ENCODE assay signal across 8 cellular contexts in the genomic region with DNA sequence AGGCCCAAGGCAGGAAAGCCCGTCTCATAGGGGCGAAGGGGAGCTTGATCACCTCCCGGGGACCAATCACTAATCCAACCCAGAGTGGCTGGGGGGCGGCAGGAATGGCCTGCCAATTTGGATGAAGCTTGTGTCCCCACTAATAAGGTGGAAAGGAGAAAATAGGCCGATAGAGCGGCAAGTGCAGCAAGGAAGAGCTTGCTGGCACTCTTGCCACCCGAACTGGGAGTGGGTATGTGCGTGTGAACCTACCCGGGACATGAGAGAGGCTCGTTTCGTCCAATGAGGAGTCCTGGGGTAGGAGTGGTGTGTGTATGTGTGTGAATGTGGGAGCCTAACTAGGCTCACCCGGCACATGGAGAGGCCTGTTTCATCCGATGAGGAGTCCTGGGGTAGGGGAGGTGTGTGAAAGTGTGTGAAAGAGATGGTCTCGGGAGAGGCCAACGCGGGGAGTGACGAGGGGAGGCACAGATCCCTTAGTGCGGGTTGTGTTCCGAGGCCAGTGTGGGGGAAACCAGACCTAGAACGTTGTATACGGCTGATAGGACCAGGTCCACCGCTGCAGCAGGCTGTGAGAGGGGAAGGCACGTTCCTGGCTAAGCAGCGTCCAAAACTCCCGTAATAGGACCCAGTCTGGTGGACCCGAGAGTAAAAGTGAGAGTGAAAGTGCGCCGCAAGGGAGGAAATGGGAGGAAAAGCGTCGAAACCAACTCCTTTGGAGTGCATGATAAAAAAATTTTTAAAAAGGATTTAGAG. TPM values are rescaled to one million over a fixed set of nuclear protein-coding genes. Genes with fewer than 3 reads are reported as not detected.
DNase-seq lines count a peak whose midpoint lies in the region; ATAC-seq and TF ChIP-seq lines count a peak whose summit lies in the region.

No MANE protein-coding gene starts in this region.

- peak overlapping the region; percentile 75 for H3K4me2 ChIP-seq in mammary epithelial cell (ENCODE audit: insufficient read depth, low read depth, low read length)

- peaks cover 39% of the 10 kb centered on the region for H3K4me1 ChIP-seq in mammary epithelial cell (ENCODE audit: insufficient read depth, low read length)

- no peaks in the 10 kb centered on the region for H3K79me2 ChIP-seq in mammary epithelial cell (ENCODE audit: insufficient read depth, low read length)

- CTCF ChIA-PET in mammary epithelial cell (lab: Charles Lee; ENCODE audit: low non-redundant PET): no interaction called here

- peak overlapping the region; percentile 72 for H3K9ac ChIP-seq in mammary epithelial cell (ENCODE audit: insufficient read depth, low read length)

- H3K27ac ChIP-seq in mammary epithelial cell (ENCODE audit: insufficient read depth, low read depth, low read length): peak overlapping the region; percentile 60

- no peaks in the 10 kb centered on the region for H3K27me3 ChIP-seq in mammary epithelial cell (ENCODE audit: insufficient read depth, low read length)

- H4K20me1 ChIP-seq in mammary epithelial cell (ENCODE audit: insufficient read depth, low read length): no peaks in the 10 kb centered on the region

- H2AFZ ChIP-seq in mammary epithelial cell (ENCODE audit: low read depth, low read length): peak overlapping the region; percentile 90

- no peak for ATAC-seq in HG02852 (IDR thresholded peaks at IDR 0.05; ENCODE audit: unreplicated experiment)

- dilution Hi-C loops in mammary epithelial cell (cut with HindIII; ENCODE audit: low sequenced_read_pairs): no loop called here

- TF ChIP-seq CTCF in mammary epithelial cell (conservative IDR thresholded peaks at IDR 0.05 in 1 of 2, IDR thresholded peaks at IDR 0.05 in 1 of 2; ENCODE audit: extremely low read depth in 1 of 2, insufficient read depth in 1 of 2, low read depth in 1 of 2, low read length in 2 of 2): no peak

- in situ Hi-C loops in mammary epithelial cell (cut with MboI; ENCODE audit: low sequenced_read_pairs in 2 of 2): no loop called here

- no peaks in the 10 kb centered on the region for H3K9me3 ChIP-seq in mammary epithelial cell (replicated peaks; ENCODE audit: insufficient read depth, low read length)

- intact Hi-C loops in mammary epithelial cell (cut with micrococcal nuclease): loop anchor here (1.0 kb wide), 2 partner anchors 25 to 55 kb away; partner anchors contain the start of genes HADHA and HADHB

- H3K4me3 ChIP-seq in mammary epithelial cell (replicated peaks in 1 of 3; ENCODE audit: insufficient read depth in 1 of 3, low read depth in 2 of 3, low read length in 3 of 3): peak overlapping the region; percentile 40 to 54 (median 45)

- BruUV-seq in mammary epithelial cell (replicated peaks; lab: Mats Ljungman, UMichigan): TSS peak; percentile 39

- 2% methylated on average over 26 of the region's 30 CpGs for WGBS in mammary epithelial cell (ENCODE audit: low coverage, missing lambda C conversion rate)

- no peaks in the 10 kb centered on the region for H3K36me3 ChIP-seq in mammary epithelial cell (ENCODE audit: insufficient read depth, low read length)

- peak; percentile 58 for DNase-seq in ELF-1 (ENCODE audit: low read depth, low spot score)
- DNase-seq in RPMI7951 (ENCODE audit: low read depth): peak; percentile 63
- peak; percentile 72 for DNase-seq in mammary epithelial cell
- DNase-seq in kidney glomerular epithelial cell (lab: John Stamatoyannopoulos, UW): peak; percentile 16
- peak; percentile 36 for DNase-seq in stimulated activated CD4-positive, alpha-beta T cell treated with anti-CD3 and anti-CD28 coated beads, Interleukin-1b, Interleukin-23, amount 100 ng/mL, for 48 hours
- DNase-seq in NCI-H146 treated with DMSO at 0.1 percent for 48 hours (lab: John Stamatoyannopoulos, UW; ENCODE audit: unreplicated experiment): no peak
- DNase-seq in SKM-1 treated with dmso at 0.1 percent for 144 hours (lab: John Stamatoyannopoulos, UW; ENCODE audit: unreplicated experiment): no peak

RNA-seq across cellular contexts. Expression of gene SELENOI, which starts 47.1 kb away (rescaled TPM):
- 18.9 and 20.3 TPM in 2 replicates for total RNA-seq in RPMI7951 (2014; rRNA removed; shearing (Covaris generic))
- total RNA-seq in mammary epithelial cell: 10 to 100 TPM; 42.7 to 64.1 TPM
- polyA plus RNA-seq in mammary epithelial cell: 16.8 TPM
- 96.3 TPM for polyA minus RNA-seq in mammary epithelial cell

RNA-seq across cellular contexts. Expression of gene ADGRF3, which starts 47.8 kb away (rescaled TPM):
- under 0.01 TPM in 2 replicates for total RNA-seq in RPMI7951 (2014; rRNA removed; shearing (Covaris generic))
- total RNA-seq in mammary epithelial cell: under 1 TPM; 0.17 to 0.45 TPM
- 0.07 TPM for polyA plus RNA-seq in mammary epithelial cell
- polyA minus RNA-seq in mammary epithelial cell: not detected

RNA-seq across cellular contexts. Expression of gene HADHB, which starts 54.1 kb away (rescaled TPM):
- 110 and 121 TPM in 2 replicates for total RNA-seq in RPMI7951 (2014; rRNA removed; shearing (Covaris generic))
- 100 to 1,000 TPM; 126 to 144 TPM for total RNA-seq in mammary epithelial cell
- 113 TPM for polyA plus RNA-seq in mammary epithelial cell
- polyA minus RNA-seq in mammary epithelial cell: 79.3 TPM

RNA-seq across cellular contexts. Expression of gene HADHA, which starts 54.4 kb away (rescaled TPM):
- 148 and 164 TPM in 2 replicates for total RNA-seq in RPMI7951 (2014; rRNA removed; shearing (Covaris generic))
- total RNA-seq in mammary epithelial cell: 100 to 1,000 TPM; 155 to 174 TPM
- 124 TPM for polyA plus RNA-seq in mammary epithelial cell
- polyA minus RNA-seq in mammary epithelial cell: 285 TPM

Comparison
In these comparisons a context has a peak if more than half of its experiments do, and no peak if none do; other contexts are left out.
1. DNase-seq: peak in ELF-1 (single experiment), RPMI7951 (single experiment), mammary epithelial cell (single experiment), kidney glomerular epithelial cell (single experiment) and stimulated activated CD4-positive, alpha-beta T cell treated with anti-CD3 and anti-CD28 coated beads, Interleukin-1b, Interleukin-23, amount 100 ng/mL, for 48 hours (single experiment); none in NCI-H146 treated with DMSO at 0.1 percent for 48 hours (single experiment) and SKM-1 treated with dmso at 0.1 percent for 144 hours (single experiment).